Comparison of ENCODE assay signal across 8 cellular contexts in the genomic region with DNA sequence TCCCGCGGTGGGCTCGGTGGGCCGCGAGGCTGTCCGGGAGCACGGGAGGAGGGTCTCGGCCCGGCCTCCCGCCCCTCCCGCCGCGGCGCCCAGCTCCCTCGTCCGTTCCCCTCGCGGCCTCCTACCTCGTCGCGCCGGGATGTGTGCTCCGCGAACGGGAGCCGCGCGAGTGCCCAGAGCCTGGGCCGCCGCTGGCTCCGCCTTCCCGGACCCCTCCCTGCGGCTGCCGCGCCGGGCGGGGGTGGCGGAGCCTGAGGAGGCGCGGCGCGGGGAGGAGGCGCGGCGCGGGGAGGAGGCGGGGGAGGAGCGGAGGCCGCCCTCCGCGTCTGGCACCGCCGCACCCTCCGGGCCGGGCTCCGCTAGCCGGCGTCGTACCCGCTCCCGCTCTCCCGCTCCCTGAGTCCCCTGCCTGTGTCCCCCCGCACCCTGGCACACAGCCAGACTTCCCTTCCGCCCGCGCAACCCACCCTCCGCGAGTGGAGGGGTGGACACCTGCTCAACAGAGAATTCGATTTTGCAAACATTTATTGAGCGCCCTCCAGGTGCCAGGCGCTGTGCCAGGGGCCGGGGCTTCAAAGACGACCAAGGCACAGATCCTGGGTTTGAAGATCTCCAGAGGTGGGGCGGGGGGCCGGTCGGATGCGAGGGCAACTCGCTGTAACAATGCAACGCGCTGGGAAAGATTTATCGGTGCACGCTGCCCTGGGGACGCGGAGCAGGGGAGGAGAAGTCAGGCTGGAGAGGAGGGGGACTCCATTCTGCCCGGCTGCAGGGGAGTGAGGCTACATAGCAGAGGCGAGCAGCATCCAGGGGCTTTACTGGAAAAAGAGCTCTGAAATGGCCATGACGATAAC. TPM values are rescaled to one million over a fixed set of nuclear protein-coding genes. Genes with fewer than 3 reads are reported as not detected.
DNase-seq lines count a peak whose midpoint lies in the region; ATAC-seq and TF ChIP-seq lines count a peak whose summit lies in the region.

A gene with protein sequence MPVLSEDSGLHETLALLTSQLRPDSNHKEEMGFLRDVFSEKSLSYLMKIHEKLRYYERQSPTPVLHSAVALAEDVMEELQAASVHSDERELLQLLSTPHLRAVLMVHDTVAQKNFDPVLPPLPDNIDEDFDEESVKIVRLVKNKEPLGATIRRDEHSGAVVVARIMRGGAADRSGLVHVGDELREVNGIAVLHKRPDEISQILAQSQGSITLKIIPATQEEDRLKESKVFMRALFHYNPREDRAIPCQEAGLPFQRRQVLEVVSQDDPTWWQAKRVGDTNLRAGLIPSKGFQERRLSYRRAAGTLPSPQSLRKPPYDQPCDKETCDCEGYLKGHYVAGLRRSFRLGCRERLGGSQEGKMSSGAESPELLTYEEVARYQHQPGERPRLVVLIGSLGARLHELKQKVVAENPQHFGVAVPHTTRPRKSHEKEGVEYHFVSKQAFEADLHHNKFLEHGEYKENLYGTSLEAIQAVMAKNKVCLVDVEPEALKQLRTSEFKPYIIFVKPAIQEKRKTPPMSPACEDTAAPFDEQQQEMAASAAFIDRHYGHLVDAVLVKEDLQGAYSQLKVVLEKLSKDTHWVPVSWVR (minus strand): TSS at position 171 of the 854 bp plus-strand sequence. CDS start 1,240 bp downstream, outside the sequence.

- no peak for TF ChIP-seq CTCF in WERI-Rb-1 (IDR thresholded peaks at IDR 0.05; ENCODE audit: low read depth, low read length)

- DNase-seq in ELR (ENCODE audit: low read depth) (peak; percentile 86), NCI-H1105 (lab: John Stamatoyannopoulos, UW) (peak; percentile 68), WERI-Rb-1 (peak; percentile 81), cerebellum (ENCODE audit: low spot score) (peak; percentile 91), iris pigment epithelial cell (ENCODE audit: low read depth) (peak; percentile 73)

- H3K4me3 ChIP-seq in WERI-Rb-1 (ENCODE audit: low read depth, low read length) (peak within 1 kb of the TSS; percentile 69), skeletal muscle tissue (ENCODE audit: low read length in 3 of 3) (peak within 1 kb of the TSS; percentile 52 to 69 (median 60))

- H3K27me3 ChIP-seq in WERI-Rb-1 (ENCODE audit: insufficient read depth, low read depth, severe bottlenecking) (no peaks in the 10 kb centered on the region), skeletal muscle tissue (ENCODE audit: control insufficient read depth in 3 of 3, insufficient read depth in 3 of 3, low read length in 3 of 3) (peaks cover 0 to 16% (median 0%) of the 10 kb centered on the region in 3 donors)

- no peak for ATAC-seq in GM18511 (IDR thresholded peaks at IDR 0.05; ENCODE audit: unreplicated experiment)
- ATAC-seq in HG02870 (IDR thresholded peaks at IDR 0.05; ENCODE audit: unreplicated experiment), result no peak

- peaks cover 9% of the 10 kb centered on the region for H3K9me3 ChIP-seq in WERI-Rb-1 (ENCODE audit: severe bottlenecking)
- H3K9me3 ChIP-seq in skeletal muscle tissue (ENCODE audit: control insufficient read depth in 3 of 3, low read length in 3 of 3), result no peaks in the 10 kb centered on the region

- peak within 1 kb of the TSS in 2 of 3 donors; percentile 10 to 69 for H3K9ac ChIP-seq in skeletal muscle tissue (ENCODE audit: low read depth in 1 of 3, low read length in 3 of 3)

- H3K4me1 ChIP-seq in skeletal muscle tissue (ENCODE audit: control insufficient read depth in 3 of 3, insufficient read depth in 3 of 3, low read length in 3 of 3), result peaks cover 9 to 12% (median 10%) of the 10 kb centered on the region in 3 donors

- H3K36me3 ChIP-seq in WERI-Rb-1, result peaks cover 38% of the 10 kb centered on the region
- no peaks in the 10 kb centered on the region for H3K36me3 ChIP-seq in skeletal muscle tissue (ENCODE audit: control insufficient read depth in 3 of 3, insufficient read depth in 3 of 3, low read length in 3 of 3)

- peak within 1 kb of the TSS; percentile 76 for H3K27ac ChIP-seq in WERI-Rb-1
- H3K27ac ChIP-seq in skeletal muscle tissue (ENCODE audit: low read depth, low read length), result no peak within 1 kb of the TSS

RNA-seq across cellular contexts. Expression of the gene that starts here (rescaled TPM):
- total RNA-seq in cerebellum (49.0 TPM), skeletal muscle tissue (4.2 TPM)
